Comparison of ENCODE assay signal across 10 cellular contexts in the genomic region with DNA sequence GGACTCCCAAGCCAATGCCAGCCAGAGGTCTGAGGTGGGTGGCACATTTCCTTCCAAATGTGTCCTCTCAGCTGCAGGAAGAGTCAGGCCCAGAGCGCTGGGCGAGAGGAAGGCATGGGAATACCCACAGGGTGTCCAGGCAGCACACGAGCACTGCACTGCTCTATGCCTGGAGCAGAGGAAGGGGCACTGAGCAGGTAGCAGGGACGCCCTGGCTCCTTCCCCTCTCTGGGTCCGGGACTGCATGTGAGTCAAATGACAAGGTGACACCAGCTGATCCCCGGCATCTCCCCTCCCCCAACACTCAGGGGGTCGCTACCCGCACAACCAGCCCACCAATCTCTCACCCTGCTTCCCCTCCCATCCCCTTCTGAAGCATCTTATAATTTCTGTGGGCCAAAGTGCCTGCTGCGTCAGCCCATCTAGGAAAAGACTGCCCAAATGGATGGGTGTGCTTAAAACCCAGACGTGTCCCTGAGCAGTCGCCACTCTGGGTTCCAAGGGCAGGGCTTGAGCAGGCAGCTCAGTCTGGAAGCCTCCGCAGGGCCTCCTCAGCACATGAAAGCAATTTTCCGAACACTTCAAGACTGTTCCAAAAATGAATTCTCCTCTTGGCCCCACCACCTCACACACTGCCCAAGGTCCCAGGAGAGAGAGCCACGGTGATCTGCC. TPM values are rescaled to one million over a fixed set of nuclear protein-coding genes. Genes with fewer than 3 reads are reported as not detected.
DNase-seq lines count a peak whose midpoint lies in the region; ATAC-seq and TF ChIP-seq lines count a peak whose summit lies in the region.
"Had no signal": no experiment of that assay in that cellular context is flagged by ENCODE, and none has a peak within 500 bp of the region (broad histone marks: within the 10 kb centered on the region; RNA-seq: fewer than 3 reads in every experiment).

No MANE protein-coding gene starts in this region.

- CTCF ChIA-PET in IMR-90 (lab: Yijun Ruan, JAX): no interaction called here

- H4K91ac ChIP-seq in IMR-90 (ENCODE audit: insufficient read depth, low read depth, low read length): peak overlapping the region; percentile 76; the same call in 1 of the 2 replicates

- ATAC-seq in IMR-90 (ENCODE audit: low read depth) (peak; percentile 1; the same call in 1 of the 2 replicates), memory B cell (ENCODE audit: low read depth) (no peak)

- H2BK120ac ChIP-seq in IMR-90 (ENCODE audit: low read depth, low read length): peak overlapping the region; percentile 66

- H3K36me3 Mint-ChIP-seq in memory B cell: no peaks in the 10 kb centered on the region

- H3K4me3 ChIP-seq in IMR-90 (ENCODE audit: insufficient read depth, low read depth, low read length) (peak overlapping the region; percentile 94), suprapubic skin (peak overlapping the region; percentile 86)

- H3K4me1 Mint-ChIP-seq in memory B cell: peaks cover 4% of the 10 kb centered on the region

- peaks cover 64% of the 10 kb centered on the region for H4K20me1 ChIP-seq in IMR-90 (ENCODE audit: insufficient read depth, low read length)

- peak overlapping the region; percentile 96 for H3K4ac ChIP-seq in IMR-90 (ENCODE audit: low read depth, low read length)

- H3K79me1 ChIP-seq in IMR-90 (ENCODE audit: low read depth in 1 of 2, low read length in 2 of 2): peaks cover 5 to 71% of the 10 kb centered on the region in 2 experiments; a peak in 3 of 4 replicates

- H3K4me1 ChIP-seq in IMR-90 (ENCODE audit: control insufficient read depth, insufficient read depth, low read length): peaks cover 50% of the 10 kb centered on the region
- peaks cover 83% of the 10 kb centered on the region for H3K4me1 ChIP-seq in suprapubic skin

- intact Hi-C loops in IMR-90 (cut with micrococcal nuclease): no loop called here

- peaks cover 45% of the 10 kb centered on the region for H3K9me1 ChIP-seq in IMR-90 (ENCODE audit: insufficient read depth, low read length)

- BruUV-seq in IMR-90 (replicated peaks; lab: Mats Ljungman, UMichigan): no TSS peak

- TF ChIP-seq CTCF in IMR-90 (conservative IDR thresholded peaks at IDR 0.05; ENCODE audit: low read depth, low read length) (no peak), suprapubic skin (IDR thresholded peaks at IDR 0.05) (no peak)

- peaks cover 31% of the 10 kb centered on the region for H3K27me3 Mint-ChIP-seq in memory B cell

- H3K9ac ChIP-seq in IMR-90 (ENCODE audit: low read depth, low read length): peak overlapping the region; percentile 92

- peak overlapping the region; percentile 40; the same call in 1 of the 3 replicates for H2BK15ac ChIP-seq in IMR-90 (ENCODE audit: low read depth, low read length)

- no peak overlapping the region for H4K5ac ChIP-seq in IMR-90 (ENCODE audit: low read depth, low read length)

- WGBS in IMR-90 (ENCODE audit: extremely low coverage in 2 of 2, insufficient read length in 1 of 2), 2 experiments: 65% methylated on average over 5 of the region's 14 CpGs; no CpG with 5 or more reads in 1 of the 2 experiments
- WGBS in suprapubic skin: 84% methylated on average over 7 of the region's 14 CpGs

- in situ Hi-C loops in IMR-90 (cut with MboI; ENCODE audit: low sequenced_read_pairs) (no loop called here), ACHN (cut with HindIII; ENCODE audit: low pct_ligation_motif_present, low pct_unique_long_range_greater_than_20kb, low sequenced_read_pairs) (no loop called here)

- H3K27me3 ChIP-seq in IMR-90 (ENCODE audit: control insufficient read depth, insufficient read depth, low read length): no peaks in the 10 kb centered on the region
- H3K27me3 ChIP-seq in suprapubic skin: peaks cover 7% of the 10 kb centered on the region
- H3K27me3 ChIP-seq: SJSA1 had no signal

- H2BK20ac ChIP-seq in IMR-90 (ENCODE audit: low read depth, low read length): no peak overlapping the region

- TF ChIP-seq POLR2A in IMR-90 (IDR thresholded peaks at IDR 0.05; ENCODE audit: low read depth, low read length): no peak
- TF ChIP-seq POLR2A in suprapubic skin (IDR thresholded peaks at IDR 0.05): no peak

- dilution Hi-C loops in IMR-90 (cut with HindIII; ENCODE audit: low sequenced_read_pairs, unreplicated experiment): no loop called here

- TF ChIP-seq RAD21 in IMR-90 (IDR thresholded peaks at IDR 0.05; ENCODE audit: low read length): no peak

- H3K9me3 ChIP-seq in IMR-90 (ENCODE audit: control insufficient read depth, insufficient read depth, low read length) (no peaks in the 10 kb centered on the region), suprapubic skin (no peaks in the 10 kb centered on the region)

- no peak overlapping the region; the same call in 1 of the 2 replicates for H3K18ac ChIP-seq in IMR-90 (ENCODE audit: low read depth, low read length)

- TF ChIP-seq EP300 in suprapubic skin (IDR thresholded peaks at IDR 0.05): no peak

- H2AK9ac ChIP-seq in IMR-90 (replicated peaks; ENCODE audit: low read depth, low read length, poor library complexity): peak overlapping the region; percentile 59

- peak overlapping the region; percentile 93 for H3K4me2 ChIP-seq in IMR-90 (ENCODE audit: low read depth, low read length)

- peak overlapping the region; percentile 11; the same call in 1 of the 2 replicates for H3K56ac ChIP-seq in IMR-90 (ENCODE audit: extremely low read depth, insufficient read depth, low read length)

- H3K36me3 ChIP-seq in IMR-90 (ENCODE audit: control insufficient read depth, insufficient read depth, low read length) (peaks cover 7% of the 10 kb centered on the region; the same call in 1 of the 2 replicates), suprapubic skin (no peaks in the 10 kb centered on the region)

- peak overlapping the region; percentile 97 for H3K27ac ChIP-seq in IMR-90 (ENCODE audit: insufficient read depth, low read length)
- peak overlapping the region; percentile 88 for H3K27ac ChIP-seq in cingulate gyrus (ENCODE audit: low read depth, low read length)
- H3K27ac ChIP-seq in suprapubic skin: peak overlapping the region; percentile 92
- H3K27ac ChIP-seq: SJSA1 had no signal

- H2AFZ ChIP-seq in IMR-90 (replicated peaks; ENCODE audit: low read length, poor library complexity): peak overlapping the region; percentile 70

- H3K9me3 Mint-ChIP-seq in memory B cell: no peaks in the 10 kb centered on the region

- H3K4me3 Mint-ChIP-seq in memory B cell: peak overlapping the region; percentile 11

- no peak overlapping the region for H3K27ac Mint-ChIP-seq in memory B cell

- peak overlapping the region; percentile 92 for H3K23ac ChIP-seq in IMR-90 (ENCODE audit: low read depth, low read length)

- DNase-seq in IMR-90: no peak
- no peak for DNase-seq in memory B cell (ENCODE audit: low spot score in 2 of 2)
- peak in 1 of 2 donors; percentile 71 for DNase-seq in suprapubic skin (ENCODE audit: low spot score in 2 of 2)
- no peak for DNase-seq in stimulated activated CD4-positive, alpha-beta T cell treated with anti-CD3 and anti-CD28 coated beads, Interleukin-2, amount 100 ng/mL, for 48 hours
- no peak for DNase-seq in ACHN
- no peak for DNase-seq in NCI-H2081 (lab: John Stamatoyannopoulos, UW)
- no peak for DNase-seq in DMS79 (lab: John Stamatoyannopoulos, UW)
- DNase-seq: activated T-cell treated with anti-CD3 and anti-CD28 coated beads for 4 hours had no signal

- POLR2A ChIA-PET in IMR-90 (lab: Charles Lee; ENCODE audit: unreplicated experiment): no interaction called here

- peak overlapping the region; percentile 92 for H3K14ac ChIP-seq in IMR-90 (replicated peaks; ENCODE audit: low read depth, low read length)

- H2BK5ac ChIP-seq in IMR-90 (ENCODE audit: low read depth, low read length, poor library complexity, severe bottlenecking): peak overlapping the region; percentile 85

- H4K8ac ChIP-seq in IMR-90 (ENCODE audit: low read depth in 2 of 2, low read length in 2 of 2): peak overlapping the region in 1 of 2 experiments; percentile 42; a peak in 1 of 4 replicates

- H2AK5ac ChIP-seq in IMR-90 (ENCODE audit: low read depth, low read length): peak overlapping the region; percentile 47

TF ChIP-seq in IMR-90, 13 proteins besides CTCF, POLR2A, EP300 and RAD21:
- no peak for TF ChIP-seq MAFK (IDR thresholded peaks at IDR 0.05; ENCODE audit: low read depth, low read length)
- TF ChIP-seq FOS (IDR thresholded peaks at IDR 0.05; ENCODE audit: low read depth, low read length): peak; percentile 3; the same call in 1 of the 2 replicates
- TF ChIP-seq RCOR1 (IDR thresholded peaks at IDR 0.05; ENCODE audit: insufficient replicate concordance, low read length): no peak
- no peak for TF ChIP-seq RFX5 (IDR thresholded peaks at IDR 0.05; ENCODE audit: low read depth, low read length)
TF ChIP-seq in IMR-90: peak in this region for 1.

RNA-seq across cellular contexts. Expression of gene BCAR1, which starts 12.0 kb away (rescaled TPM):
- total RNA-seq in IMR-90 (2012; rRNA removed) (17.8 and 18.1 TPM in 2 replicates), suprapubic skin (10 to 100 TPM; 26.5 to 39.2 (median 30.9) TPM)
- polyA plus RNA-seq in IMR-90 (2012; rRNA removed): 99.4 and 127 TPM in 2 replicates
- 84.8 and 140 TPM in 2 replicates for polyA plus RNA-seq in IMR-90 (2012; cell fraction: cytosol; rRNA removed)
- 214 and 473 TPM in 2 replicates for polyA plus RNA-seq in IMR-90 (2012; cell fraction: nucleus; rRNA removed; ENCODE audit: low replicate concordance)

RNA-seq across cellular contexts. Expression of gene CTRB1, which starts 44.6 kb away (rescaled TPM):
- not detected in 2 replicates for total RNA-seq in IMR-90 (2012; rRNA removed)
- polyA plus RNA-seq in IMR-90 (2012; rRNA removed): not detected in 2 replicates
- polyA plus RNA-seq in IMR-90 (2012; cell fraction: cytosol; rRNA removed): not detected in 2 replicates
- not detected in 2 replicates for polyA plus RNA-seq in IMR-90 (2012; cell fraction: nucleus; rRNA removed; ENCODE audit: low replicate concordance)
- not detected for total RNA-seq in suprapubic skin
- total RNA-seq: SJSA1 had no signal

RNA-seq across cellular contexts. Expression of gene CTRB2, which starts 56.5 kb away (rescaled TPM):
- total RNA-seq in IMR-90 (2012; rRNA removed) (not detected in 2 replicates), suprapubic skin (not detected)
- not detected in 2 replicates for polyA plus RNA-seq in IMR-90 (2012; rRNA removed)
- polyA plus RNA-seq in IMR-90 (2012; cell fraction: cytosol; rRNA removed): not detected in 2 replicates
- polyA plus RNA-seq in IMR-90 (2012; cell fraction: nucleus; rRNA removed; ENCODE audit: low replicate concordance): 0.09 TPM in 1 of 2 replicates, not detected in the other
- total RNA-seq: SJSA1 had no signal
